ENCODE assay signal across 32 cellular contexts in genomic region chr2:208122248-208122647, GRCh38. TPM values are rescaled to one million over a fixed set of nuclear protein-coding genes. Genes with fewer than 3 reads are reported as not detected.
"Had no signal": no experiment of that assay in that cellular context is flagged by ENCODE, and none has a peak within 500 bp of the region (broad histone marks: within the 10 kb centered on the region; RNA-seq: fewer than 3 reads in every experiment).

No MANE protein-coding gene starts in this region.

- H3K4me1 ChIP-seq: ascending aorta, breast epithelium, foreskin keratinocyte had no signal

- H3K27me3 ChIP-seq: ascending aorta, breast epithelium, cardiac muscle cell had no signal

- H3K27ac ChIP-seq: ascending aorta, breast epithelium, cardiac muscle cell, coronary artery, dorsolateral prefrontal cortex, esophagus muscularis mucosa, foreskin keratinocyte, gastroesophageal sphincter, heart right ventricle, VCaP had no signal

- DNase-seq: activated B cell treated with CpG ODN at 0.5 μM for 24 hours; activated CD4-positive, alpha-beta memory T cell treated with anti-CD3 and anti-CD28 coated beads for 36 hours; activated CD4-positive, alpha-beta T cell treated with anti-CD3 and anti-CD28 coated beads, Interleukin-2, amount 10 ng/mL, durations not matched to agents 24 days and 14 days; activated CD8-positive, alpha-beta memory T cell treated with anti-CD3 and anti-CD28 coated beads, Interleukin-2, amount 50 U/mL, for 48 hours; activated CD8-positive, alpha-beta T cell treated with anti-CD3 and anti-CD28 coated beads, Interleukin-2, amount 10 ng/mL, durations not matched to agents 7 days and 5 days; activated gamma-delta T cell; activated naive CD4-positive, alpha-beta T cell; activated naive CD4-positive, alpha-beta T cell treated with anti-CD3 and anti-CD28 coated beads, Interleukin-2, amount 10 ng/mL, durations not matched to agents 7 days and 5 days; activated naive CD8-positive, alpha-beta T cell treated with anti-CD3 and anti-CD28 coated beads, Interleukin-2, amount 10 ng/mL, durations not matched to agents 7 days and 5 days; activated T-cell treated with anti-CD3 and anti-CD28 coated beads for 4 hours; activated T-cell treated with anti-CD3 and anti-CD28 coated beads, Interleukin-2, amount 50 U/mL, for 24 hours; activated T-cell treated with anti-CD3 and anti-CD28 coated beads, Interleukin-2, amount 50 U/mL, for 72 hours; central memory CD4-positive, alpha-beta T cell; cerebellar nuclear complex; dorsolateral prefrontal cortex; effector memory CD4-positive, alpha-beta T cell; endodermal cell; erythroblast; foreskin keratinocyte; heart right ventricle; T-helper 2 cell had no signal

- ATAC-seq: activated CD4-positive, CD25-positive, alpha-beta regulatory T cell treated with anti-CD3 and anti-CD28 coated beads, Interleukin-2, amount 50 U/mL, for 24 hours; activated CD8-positive, alpha-beta T cell treated with anti-CD3 and anti-CD28 coated beads, Interleukin-2, amount 10 ng/mL, durations not matched to agents 7 days and 5 days; activated naive CD4-positive, alpha-beta T cell treated with anti-CD3 and anti-CD28 coated beads, Interleukin-2, amount 50 U/mL, for 72 hours; activated T-cell treated with anti-CD3 and anti-CD28 coated beads, Interleukin-2, amount 50 U/mL, for 72 hours; foreskin keratinocyte; gastroesophageal sphincter; heart right ventricle had no signal

- H3K36me3 ChIP-seq: ascending aorta, breast epithelium, cardiac muscle cell, esophagus muscularis mucosa, gastroesophageal sphincter, heart right ventricle had no signal

- H3K9me3 ChIP-seq: ascending aorta, breast epithelium, esophagus muscularis mucosa, gastroesophageal sphincter, heart right ventricle had no signal

- H3K4me3 ChIP-seq: ascending aorta, breast epithelium, cardiac muscle cell, coronary artery, dorsolateral prefrontal cortex, esophagus muscularis mucosa, gastroesophageal sphincter, heart right ventricle had no signal

RNA-seq across cellular contexts. Expression of gene CRYGD, which starts 2.1 kb away (rescaled TPM):
- total RNA-seq: activated B cell treated with CpG ODN at 0.5 μM for 24 hours; activated CD4-positive, alpha-beta memory T cell treated with anti-CD3 and anti-CD28 coated beads for 36 hours; activated CD4-positive, alpha-beta T cell treated with anti-CD3 and anti-CD28 coated beads, Interleukin-2, amount 10 ng/mL, durations not matched to agents 24 days and 14 days; activated CD8-positive, alpha-beta T cell treated with anti-CD3 and anti-CD28 coated beads, Interleukin-2, amount 10 ng/mL, durations not matched to agents 7 days and 5 days; activated naive CD4-positive, alpha-beta T cell treated with anti-CD3 and anti-CD28 coated beads, Interleukin-2, amount 50 U/mL, for 72 hours; activated naive CD8-positive, alpha-beta T cell treated with anti-CD3 and anti-CD28 coated beads, Interleukin-2, amount 10 ng/mL, durations not matched to agents 7 days and 5 days; activated T-cell treated with anti-CD3 and anti-CD28 coated beads, Interleukin-2, amount 50 U/mL, for 72 hours; ascending aorta; breast epithelium; cardiac muscle cell; esophagus muscularis mucosa; foreskin keratinocyte; gastroesophageal sphincter; glomerular endothelial cell; heart right ventricle; T-helper 1 cell treated with Interleukin-12 subunit alpha and Interleukin-12 subunit beta and Interleukin-4 antibody, amounts not matched to agents 30 ng/mL and 1 ng/mL, for 36 hours had no signal
- polyA plus RNA-seq: cardiac muscle cell, foreskin keratinocyte, heart right ventricle had no signal

RNA-seq across cellular contexts. Expression of gene CRYGC, which starts 7.4 kb away (rescaled TPM):
- total RNA-seq: activated B cell treated with CpG ODN at 0.5 μM for 24 hours; activated CD4-positive, alpha-beta memory T cell treated with anti-CD3 and anti-CD28 coated beads for 36 hours; activated CD4-positive, alpha-beta T cell treated with anti-CD3 and anti-CD28 coated beads, Interleukin-2, amount 10 ng/mL, durations not matched to agents 24 days and 14 days; activated CD8-positive, alpha-beta T cell treated with anti-CD3 and anti-CD28 coated beads, Interleukin-2, amount 10 ng/mL, durations not matched to agents 7 days and 5 days; activated naive CD4-positive, alpha-beta T cell treated with anti-CD3 and anti-CD28 coated beads, Interleukin-2, amount 50 U/mL, for 72 hours; activated naive CD8-positive, alpha-beta T cell treated with anti-CD3 and anti-CD28 coated beads, Interleukin-2, amount 10 ng/mL, durations not matched to agents 7 days and 5 days; activated T-cell treated with anti-CD3 and anti-CD28 coated beads, Interleukin-2, amount 50 U/mL, for 72 hours; ascending aorta; breast epithelium; cardiac muscle cell; dorsolateral prefrontal cortex; endodermal cell; esophagus muscularis mucosa; foreskin keratinocyte; gastroesophageal sphincter; glomerular endothelial cell; heart right ventricle; T-helper 1 cell treated with Interleukin-12 subunit alpha and Interleukin-12 subunit beta and Interleukin-4 antibody, amounts not matched to agents 30 ng/mL and 1 ng/mL, for 36 hours had no signal
- polyA plus RNA-seq: cardiac muscle cell, heart right ventricle had no signal

RNA-seq across cellular contexts. Expression of gene CRYGB, which starts 23.7 kb away (rescaled TPM):
- total RNA-seq: activated B cell treated with CpG ODN at 0.5 μM for 24 hours; activated CD4-positive, alpha-beta memory T cell treated with anti-CD3 and anti-CD28 coated beads for 36 hours; activated CD4-positive, alpha-beta T cell treated with anti-CD3 and anti-CD28 coated beads, Interleukin-2, amount 10 ng/mL, durations not matched to agents 24 days and 14 days; activated CD8-positive, alpha-beta T cell treated with anti-CD3 and anti-CD28 coated beads, Interleukin-2, amount 10 ng/mL, durations not matched to agents 7 days and 5 days; activated naive CD4-positive, alpha-beta T cell treated with anti-CD3 and anti-CD28 coated beads, Interleukin-2, amount 50 U/mL, for 72 hours; activated naive CD8-positive, alpha-beta T cell treated with anti-CD3 and anti-CD28 coated beads, Interleukin-2, amount 10 ng/mL, durations not matched to agents 7 days and 5 days; activated T-cell treated with anti-CD3 and anti-CD28 coated beads, Interleukin-2, amount 50 U/mL, for 72 hours; ascending aorta; breast epithelium; cardiac muscle cell; esophagus muscularis mucosa; foreskin keratinocyte; gastroesophageal sphincter; glomerular endothelial cell; heart right ventricle; T-helper 1 cell treated with Interleukin-12 subunit alpha and Interleukin-12 subunit beta and Interleukin-4 antibody, amounts not matched to agents 30 ng/mL and 1 ng/mL, for 36 hours had no signal
- polyA plus RNA-seq: cardiac muscle cell, foreskin keratinocyte, heart right ventricle had no signal

RNA-seq across cellular contexts. Expression of gene CRYGA, which starts 41.1 kb away (rescaled TPM):
- total RNA-seq: activated B cell treated with CpG ODN at 0.5 μM for 24 hours; activated CD4-positive, alpha-beta memory T cell treated with anti-CD3 and anti-CD28 coated beads for 36 hours; activated CD4-positive, alpha-beta T cell treated with anti-CD3 and anti-CD28 coated beads, Interleukin-2, amount 10 ng/mL, durations not matched to agents 24 days and 14 days; activated CD8-positive, alpha-beta T cell treated with anti-CD3 and anti-CD28 coated beads, Interleukin-2, amount 10 ng/mL, durations not matched to agents 7 days and 5 days; activated naive CD4-positive, alpha-beta T cell treated with anti-CD3 and anti-CD28 coated beads, Interleukin-2, amount 50 U/mL, for 72 hours; activated naive CD8-positive, alpha-beta T cell treated with anti-CD3 and anti-CD28 coated beads, Interleukin-2, amount 10 ng/mL, durations not matched to agents 7 days and 5 days; activated T-cell treated with anti-CD3 and anti-CD28 coated beads, Interleukin-2, amount 50 U/mL, for 72 hours; ascending aorta; breast epithelium; cardiac muscle cell; endodermal cell; esophagus muscularis mucosa; foreskin keratinocyte; gastroesophageal sphincter; glomerular endothelial cell; heart right ventricle; T-helper 1 cell treated with Interleukin-12 subunit alpha and Interleukin-12 subunit beta and Interleukin-4 antibody, amounts not matched to agents 30 ng/mL and 1 ng/mL, for 36 hours had no signal
- polyA plus RNA-seq: cardiac muscle cell, foreskin keratinocyte, heart right ventricle had no signal
